ENCODE assay signal across 23 cellular contexts in genomic region chr2:54030814-54031213, GRCh38.
"Had no signal": no experiment of that assay in that cellular context is flagged by ENCODE, and none has a peak within 500 bp of the region (broad histone marks: within the 10 kb centered on the region; RNA-seq: fewer than 3 reads in every experiment).

No MANE protein-coding gene starts in this region.

- H3K4me3 Mint-ChIP-seq: activated CD8-positive, alpha-beta memory T cell treated with anti-CD3 and anti-CD28 coated beads, Interleukin-2, amount 10 ng/mL, durations not matched to agents 7 days and 5 days; activated naive CD4-positive, alpha-beta T cell treated with anti-CD3 and anti-CD28 coated beads, Interleukin-2, amount 50 U/mL, for 24 hours; activated T-cell treated with anti-CD3 and anti-CD28 coated beads, Interleukin-2, amount 50 U/mL, for 24 hours; activated T-helper 1 cell treated with anti-CD3 and anti-CD28 coated beads, Interleukin-12 subunit alpha, Interleukin-12 subunit beta, Interleukin-2, Interleukin-4 antibody, amounts not matched to agents 30 ng/mL and 10 ng/mL and 1 ng/mL, durations not matched to agents 14 hours and 24 hours and 36 hours; brain; T-helper 17 cell; WTC11 had no signal

- H3K27me3 Mint-ChIP-seq: activated CD8-positive, alpha-beta memory T cell treated with anti-CD3 and anti-CD28 coated beads, Interleukin-2, amount 10 ng/mL, durations not matched to agents 7 days and 5 days; activated naive CD4-positive, alpha-beta T cell treated with anti-CD3 and anti-CD28 coated beads, Interleukin-2, amount 50 U/mL, for 24 hours; activated T-cell treated with anti-CD3 and anti-CD28 coated beads, Interleukin-2, amount 50 U/mL, for 24 hours; brain; T-helper 17 cell had no signal

- H3K4me1 Mint-ChIP-seq: activated CD8-positive, alpha-beta memory T cell treated with anti-CD3 and anti-CD28 coated beads, Interleukin-2, amount 10 ng/mL, durations not matched to agents 7 days and 5 days; activated naive CD4-positive, alpha-beta T cell treated with anti-CD3 and anti-CD28 coated beads, Interleukin-2, amount 50 U/mL, for 24 hours; T-helper 17 cell had no signal

- H3K4me3 ChIP-seq: ascending aorta, MG63, Peyer's patch, SJSA1 had no signal

- H3K27ac Mint-ChIP-seq: activated CD8-positive, alpha-beta memory T cell treated with anti-CD3 and anti-CD28 coated beads, Interleukin-2, amount 10 ng/mL, durations not matched to agents 7 days and 5 days; activated naive CD4-positive, alpha-beta T cell treated with anti-CD3 and anti-CD28 coated beads, Interleukin-2, amount 50 U/mL, for 24 hours; activated T-cell treated with anti-CD3 and anti-CD28 coated beads, Interleukin-2, amount 50 U/mL, for 24 hours; activated T-helper 1 cell treated with anti-CD3 and anti-CD28 coated beads, Interleukin-12 subunit alpha, Interleukin-12 subunit beta, Interleukin-2, Interleukin-4 antibody, amounts not matched to agents 30 ng/mL and 10 ng/mL and 1 ng/mL, durations not matched to agents 14 hours and 24 hours and 36 hours; T-helper 17 cell; WTC11 had no signal

- DNase-seq: activated CD4-positive, alpha-beta T cell treated with anti-CD3 and anti-CD28 coated beads for 48 hours; activated CD4-positive, alpha-beta T cell treated with anti-CD3 and anti-CD28 coated beads, Interleukin-2, amount 50 U/mL, for 48 hours; activated CD4-positive, CD25-positive, alpha-beta regulatory T cell treated with anti-CD3 and anti-CD28 coated beads, Interleukin-2, amount 50 U/mL, for 72 hours; activated CD8-positive, alpha-beta memory T cell treated with anti-CD3 and anti-CD28 coated beads, Interleukin-2, amount 10 ng/mL, durations not matched to agents 7 days and 5 days; activated effector memory CD4-positive, alpha-beta T cell treated with Interleukin-2 at 50 U/mL for 16 hours; activated naive CD4-positive, alpha-beta T cell; activated T-cell treated with anti-CD3 and anti-CD28 coated beads, Interleukin-2, amount 50 U/mL, for 24 hours; amniotic stem cell; NCI-H1105 treated with DMSO at 0.1 percent for 48 hours; NCI-H1436 treated with DMSO at 0.1 percent for 48 hours; NCI-H187; NCI-H2081 treated with DMSO at 0.1 percent for 48 hours; Peyer's patch; T-helper 17 cell; T-helper 9 cell had no signal

- H3K4me1 ChIP-seq: ascending aorta, Peyer's patch, SJSA1 had no signal

- H3K9me3 Mint-ChIP-seq: activated naive CD4-positive, alpha-beta T cell treated with anti-CD3 and anti-CD28 coated beads, Interleukin-2, amount 50 U/mL, for 24 hours; activated T-cell treated with anti-CD3 and anti-CD28 coated beads, Interleukin-2, amount 50 U/mL, for 24 hours had no signal

- H3K9me3 ChIP-seq: ascending aorta, MG63, Peyer's patch, SJSA1 had no signal

- H3K27me3 ChIP-seq: ascending aorta, MG63, Peyer's patch, SJSA1 had no signal

- H3K36me3 ChIP-seq: ascending aorta, MG63, Peyer's patch, SJSA1 had no signal

- H3K27ac ChIP-seq: ascending aorta, Peyer's patch, RWPE1, SJSA1 had no signal
